Comparison of ENCODE assay signal across 13 cellular contexts in genomic region chr17:60173304-60173807, GRCh38. TPM values are rescaled to one million over a fixed set of nuclear protein-coding genes. Genes with fewer than 3 reads are reported as not detected.
DNase-seq lines count a peak whose midpoint lies in the region; ATAC-seq and TF ChIP-seq lines count a peak whose summit lies in the region.
"Had no signal": no experiment of that assay in that cellular context is flagged by ENCODE, and none has a peak within 500 bp of the region (broad histone marks: within the 10 kb centered on the region; RNA-seq: fewer than 3 reads in every experiment).

No MANE protein-coding gene starts in this region.

- DNase-seq in AG08395 (ENCODE audit: low spot score) (peak; percentile 44), GM04504 (ENCODE audit: low read depth) (peak; percentile 48), fibroblast of peridontal ligament (ENCODE audit: extremely low read depth) (peak; percentile 53), occipital lobe (lab: John Stamatoyannopoulos, UW) (no peak), NCI-H2107 treated with DMSO at 0.1 percent for 48 hours (lab: John Stamatoyannopoulos, UW; ENCODE audit: unreplicated experiment) (no peak)
- DNase-seq: activated CD4-positive, alpha-beta T cell treated with anti-CD3 and anti-CD28 coated beads for 1 hour; activated naive CD4-positive, alpha-beta T cell treated with Interleukin-2 at 50 U/mL for 16 hours; hypothalamus had no signal

- ATAC-seq in SK-N-SH treated with all-trans-retinoic acid at 6 μM for 48 hours, result peak; percentile 45
- no peak for ATAC-seq in GM19463 (IDR thresholded peaks at IDR 0.05; ENCODE audit: unreplicated experiment)
- no peak for ATAC-seq in HG02588 (IDR thresholded peaks at IDR 0.05; ENCODE audit: unreplicated experiment)
- ATAC-seq: HCT116 had no signal

TF ChIP-seq in SK-N-SH treated with all-trans-retinoic acid at 6 μM for 48 hours, 23 proteins besides CTCF, POLR2A, EP300 and RAD21:
- no peak for TF ChIP-seq ZFP3 (CRISPR knock-in tag; IDR thresholded peaks at IDR 0.05)
- TF ChIP-seq ARNTL (CRISPR knock-in tag; IDR thresholded peaks at IDR 0.05; ENCODE audit: borderline replicate concordance, low read depth), result no peak
TF ChIP-seq in SK-N-SH treated with all-trans-retinoic acid at 6 μM for 48 hours: peak in this region for 0.

RNA-seq across cellular contexts. Expression of gene CA4, which starts 23.6 kb away (rescaled TPM):
- 1.2 TPM for total RNA-seq in occipital lobe
- total RNA-seq: SJSA1 had no signal

Comparison
In these comparisons a context has a peak if more than half of its experiments do, and no peak if none do; other contexts are left out.
1. DNase-seq: peak in AG08395 (single experiment), GM04504 (single experiment) and fibroblast of peridontal ligament (single experiment); none in occipital lobe (single experiment) and NCI-H2107 treated with DMSO at 0.1 percent for 48 hours (single experiment).